ENCODE assay signal across 9 cellular contexts in the genomic region with DNA sequence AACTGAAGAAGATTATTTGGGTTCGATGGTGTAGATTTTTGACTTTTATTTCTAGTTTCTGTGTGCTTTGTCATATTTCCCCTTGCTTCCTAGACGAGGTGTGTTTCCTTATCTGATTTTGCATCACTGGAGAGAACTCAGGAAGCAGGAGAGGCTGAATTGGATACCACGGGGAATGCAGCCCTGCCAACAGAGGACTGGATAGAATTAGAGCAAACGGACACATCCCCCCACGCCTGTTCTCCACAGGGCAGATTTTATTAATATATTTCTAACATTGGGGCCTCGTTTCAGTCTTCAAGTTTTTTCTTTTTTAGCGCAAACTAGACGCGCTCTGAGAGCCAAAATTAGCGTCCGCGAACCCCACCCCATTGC. TPM values are rescaled to one million over a fixed set of nuclear protein-coding genes. Genes with fewer than 3 reads are reported as not detected.
A peak's percentile ranks its signal among the peaks of the same experiment; 100 is the strongest.
DNase-seq lines count a peak whose midpoint lies in the region; ATAC-seq, FAIRE-seq and TF ChIP-seq lines count a peak whose summit lies in the region.
"Had no signal": no experiment of that assay in that cellular context is flagged by ENCODE, and none has a peak within 500 bp of the region (broad histone marks: within the 10 kb centered on the region; RNA-seq: fewer than 3 reads in every experiment).

No MANE protein-coding gene starts in this region.

- H3K9ac ChIP-seq in HUES48 (ENCODE audit: low read depth, low read length) = no peak overlapping the region

- TF ChIP-seq POLR2A in A549 (IDR thresholded peaks at IDR 0.05; ENCODE audit: low read length) = no peak

- no peaks in the 10 kb centered on the region for H3K36me3 Mint-ChIP-seq in MCF 10A (ENCODE audit: insufficient read depth, unreplicated experiment)

- no TSS peak for BruUV-seq in MCF 10A (replicated peaks; lab: Mats Ljungman, UMichigan)

- no peak for TF ChIP-seq CTCF in A549 (IDR thresholded peaks at IDR 0.05)
- TF ChIP-seq CTCF in MCF 10A (IDR thresholded peaks at IDR 0.05; ENCODE audit: unreplicated experiment) = no peak
- TF ChIP-seq CTCF in lower lobe of right lung (IDR thresholded peaks at IDR 0.05) = no peak

- no peaks in the 10 kb centered on the region for H3K27me3 Mint-ChIP-seq in MCF 10A (ENCODE audit: insufficient read depth, unreplicated experiment)

- ATAC-seq in A549 (peak; percentile 2 to 40; a peak in 3 of 6 replicates), lower lobe of right lung (peak; percentile 2 to 19), aorta (ENCODE audit: low FRiP score) (peak; percentile 2)

- DNase-seq in A549 (ENCODE audit: low read depth in 1 of 2, low spot score in 1 of 2) (no peak), MCF 10A (ENCODE audit: unreplicated experiment) (no peak), lower lobe of right lung (no peak), aorta (no peak), NCI-H2107 treated with DMSO at 0.1 percent for 48 hours (lab: John Stamatoyannopoulos, UW; ENCODE audit: unreplicated experiment) (no peak), globus pallidus (ENCODE audit: low spot score) (no peak), glomerular visceral epithelial cell (ENCODE audit: extremely low spot score) (no peak)

- WGBS in A549 (ENCODE audit: missing lambda C conversion rate) = 6% methylated on average over 12 of the region's 12 CpGs
- WGBS in aorta, 2 donors = 5 to 6% methylated on average over 12 of the region's 12 CpGs

- H3K36me3 ChIP-seq in HUES48 (ENCODE audit: control insufficient read depth, insufficient read depth, low read length) (no peaks in the 10 kb centered on the region), lower lobe of right lung (no peaks in the 10 kb centered on the region), aorta (ENCODE audit: control insufficient read depth in 1 of 2, insufficient read depth in 2 of 2, low read length in 1 of 2) (no peaks in the 10 kb centered on the region)

- FAIRE-seq in A549 (lab: Jason Lieb, UNC) = no peak

- H3K4me1 ChIP-seq in A549 (peaks cover 24% of the 10 kb centered on the region), HUES48 (ENCODE audit: control insufficient read depth, insufficient read depth, low read length) (peaks cover 27% of the 10 kb centered on the region), lower lobe of right lung (peaks cover 33% of the 10 kb centered on the region), aorta (ENCODE audit: control insufficient read depth in 1 of 2, insufficient read depth in 2 of 2, low read length in 2 of 2) (peaks cover 0 to 3% of the 10 kb centered on the region in 2 donors)

- CTCF ChIA-PET in A549 (lab: Yijun Ruan, JAX) = interaction anchor here (1.4 kb wide), 1 partner anchor 38 kb away, joined by 9 read pairs; no protein-coding TSS in a partner anchor
- CTCF ChIA-PET in MCF 10A (lab: Yijun Ruan, JAX) = interaction anchor here (0.6 to 1.2 kb wide), 2 partner anchors 43 to 396 kb away, joined by 3 to 4 read pairs; no protein-coding TSS in a partner anchor

- H3K27me3 ChIP-seq in HUES48 (ENCODE audit: control insufficient read depth, insufficient read depth, low read length) (no peaks in the 10 kb centered on the region), lower lobe of right lung (ENCODE audit: low read depth) (no peaks in the 10 kb centered on the region), aorta (ENCODE audit: control insufficient read depth in 1 of 2, insufficient read depth in 2 of 2, low read length in 1 of 2) (no peaks in the 10 kb centered on the region)
- H3K27me3 ChIP-seq: foreskin keratinocyte had no signal

- peaks cover 13% of the 10 kb centered on the region for H3K4me1 Mint-ChIP-seq in MCF 10A (ENCODE audit: insufficient read depth, unreplicated experiment)

- H3K9me3 Mint-ChIP-seq in MCF 10A (ENCODE audit: unreplicated experiment) = no peaks in the 10 kb centered on the region

- H3K4me2 ChIP-seq in A549 = peak overlapping the region; percentile 69

- H3K9me3 ChIP-seq in A549 (no peaks in the 10 kb centered on the region), HUES48 (ENCODE audit: control insufficient read depth, insufficient read depth, low read length) (no peaks in the 10 kb centered on the region), lower lobe of right lung (no peaks in the 10 kb centered on the region), aorta (ENCODE audit: control insufficient read depth, low read length) (no peaks in the 10 kb centered on the region)

- POLR2A ChIA-PET in A549 (lab: Yijun Ruan, JAX) = interaction anchor here (0.6 to 2.4 kb wide), 8 partner anchors 12 to 170 kb away, joined by 3 to 10 read pairs (median 5); no protein-coding TSS in a partner anchor
- POLR2A ChIA-PET in MCF 10A (lab: Yijun Ruan, JAX) = interaction anchor here (0.7 to 3.6 kb wide), 47 partner anchors 8 to 1939 kb away, joined by 3 to 57 read pairs (median 6); partner anchors contain the start of gene NAPG

- H3K27ac Mint-ChIP-seq in MCF 10A (ENCODE audit: low read depth, unreplicated experiment) = peak overlapping the region; percentile 86

- H3K27ac ChIP-seq in A549 = peak overlapping the region; percentile 97 to 98
- H3K27ac ChIP-seq in HUES48 (ENCODE audit: low read depth, low read length) = no peak overlapping the region
- peak overlapping the region; percentile 98 for H3K27ac ChIP-seq in lower lobe of right lung
- peak overlapping the region in 1 of 2 donors; percentile 20 for H3K27ac ChIP-seq in aorta (ENCODE audit: low read depth in 1 of 2, low read length in 2 of 2)

- TF ChIP-seq EP300 in A549 (IDR thresholded peaks at IDR 0.05) = no peak

- peak overlapping the region; percentile 91 for H3K4me3 Mint-ChIP-seq in MCF 10A (ENCODE audit: unreplicated experiment)

- H3K4me3 ChIP-seq in A549 (peak overlapping the region; percentile 93), HUES48 (ENCODE audit: low read depth, low read length) (peak overlapping the region; percentile 84), lower lobe of right lung (peak overlapping the region; percentile 90), aorta (ENCODE audit: low read length in 2 of 2) (peak overlapping the region; percentile 20 to 21)

- intact Hi-C loops in MCF 10A (cut with micrococcal nuclease) (loop anchor here (10.0 kb wide), 3 partner anchors 138 to 298 kb away; partner anchors contain the start of gene PPP4R1), lower lobe of right lung (cut with DNase I) (no loop called here), aorta (cut with DNase I) (loop anchor here in 1 of 2 donors (10.0 kb wide), 1 partner anchor 208 kb away; the partner anchor contains the start of gene RAB31)

- no peak for TF ChIP-seq RAD21 in A549 (conservative IDR thresholded peaks at IDR 0.05 in 1 of 2, IDR thresholded peaks at IDR 0.05 in 1 of 2)

TF ChIP-seq in A549, 52 proteins besides CTCF, POLR2A, EP300 and RAD21:
- no peak for TF ChIP-seq CBX8 (IDR thresholded peaks at IDR 0.05)
- TF ChIP-seq HOXB13 (CRISPR knock-in tag; IDR thresholded peaks at IDR 0.05; ENCODE audit: low read depth) = no peak
- no peak for TF ChIP-seq BHLHE40 (IDR thresholded peaks at IDR 0.05; ENCODE audit: low read depth, low read length)
- no peak for TF ChIP-seq KDM1A (IDR thresholded peaks at IDR 0.05; ENCODE audit: low read depth)
- TF ChIP-seq ZNF302 (CRISPR knock-in tag; IDR thresholded peaks at IDR 0.05) = no peak
- no peak for TF ChIP-seq NPAS2 (CRISPR knock-in tag; IDR thresholded peaks at IDR 0.05; ENCODE audit: borderline replicate concordance)
- no peak for TF ChIP-seq EHF (CRISPR knock-in tag; IDR thresholded peaks at IDR 0.05)
- no peak for TF ChIP-seq HEYL (CRISPR knock-in tag; IDR thresholded peaks at IDR 0.05)
- TF ChIP-seq, protein P1, sequence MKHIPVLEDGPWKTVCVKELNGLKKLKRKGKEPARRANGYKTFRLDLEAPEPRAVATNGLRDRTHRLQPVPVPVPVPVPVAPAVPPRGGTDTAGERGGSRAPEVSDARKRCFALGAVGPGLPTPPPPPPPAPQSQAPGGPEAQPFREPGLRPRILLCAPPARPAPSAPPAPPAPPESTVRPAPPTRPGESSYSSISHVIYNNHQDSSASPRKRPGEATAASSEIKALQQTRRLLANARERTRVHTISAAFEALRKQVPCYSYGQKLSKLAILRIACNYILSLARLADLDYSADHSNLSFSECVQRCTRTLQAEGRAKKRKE (CRISPR knock-in tag; IDR thresholded peaks at IDR 0.05; ENCODE audit: low read depth) = no peak
- no peak for TF ChIP-seq RARB (CRISPR knock-in tag; IDR thresholded peaks at IDR 0.05)
- TF ChIP-seq, protein P2, sequence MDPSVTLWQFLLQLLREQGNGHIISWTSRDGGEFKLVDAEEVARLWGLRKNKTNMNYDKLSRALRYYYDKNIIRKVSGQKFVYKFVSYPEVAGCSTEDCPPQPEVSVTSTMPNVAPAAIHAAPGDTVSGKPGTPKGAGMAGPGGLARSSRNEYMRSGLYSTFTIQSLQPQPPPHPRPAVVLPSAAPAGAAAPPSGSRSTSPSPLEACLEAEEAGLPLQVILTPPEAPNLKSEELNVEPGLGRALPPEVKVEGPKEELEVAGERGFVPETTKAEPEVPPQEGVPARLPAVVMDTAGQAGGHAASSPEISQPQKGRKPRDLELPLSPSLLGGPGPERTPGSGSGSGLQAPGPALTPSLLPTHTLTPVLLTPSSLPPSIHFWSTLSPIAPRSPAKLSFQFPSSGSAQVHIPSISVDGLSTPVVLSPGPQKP (IDR thresholded peaks at IDR 0.05; ENCODE audit: low read depth, low read length) = no peak
- no peak for TF ChIP-seq MAFK (IDR thresholded peaks at IDR 0.05; ENCODE audit: partially characterized antibody)

RNA-seq across cellular contexts. Expression of gene VAPA, which starts 0.7 kb away (rescaled TPM):
- polyA plus RNA-seq in A549 (2011; rRNA removed) (356 and 391 TPM in 2 replicates), A549 (2017; fragmentation: RNase III; extraction: RNeasy Plus Mini Kit Qiagen cat#74134 plus additional on column Dnase treatment) (158 to 166 TPM (median 161 TPM) in 3 replicates), aorta (100 to 1,000 TPM; 119 to 210 TPM)
- 99.8 and 102 TPM in 2 replicates for polyA plus RNA-seq in A549 (2012; cell fraction: cytosol; rRNA removed)
- 37.3 and 47.0 TPM in 2 replicates for polyA plus RNA-seq in A549 (2012; cell fraction: nucleus; rRNA removed)
- 72.5 and 89.1 TPM in 2 replicates for polyA minus RNA-seq in A549 (2011; rRNA and poly(A)+ RNA removed)
- total RNA-seq in MCF 10A (2022) (247 and 286 TPM in 2 replicates), lower lobe of right lung (235 TPM), aorta (100 to 1,000 TPM; 176 to 221 TPM)

RNA-seq across cellular contexts. Expression of gene TXNDC2, which starts 27.4 kb away (rescaled TPM):
- polyA plus RNA-seq in A549 (2011; rRNA removed) = 0.16 TPM in 1 of 2 replicates, not detected in the other
- 0.05 and 0.09 TPM in 2 replicates for polyA plus RNA-seq in A549 (2012; cell fraction: cytosol; rRNA removed)
- 0.12 TPM in 1 of 2 replicates, not detected in the other for polyA plus RNA-seq in A549 (2012; cell fraction: nucleus; rRNA removed)
- polyA plus RNA-seq in A549 (2017; fragmentation: RNase III; extraction: RNeasy Plus Mini Kit Qiagen cat#74134 plus additional on column Dnase treatment) = 0.06 to 0.12 TPM in 2 of 3 replicates, not detected in the other
- polyA minus RNA-seq in A549 (2011; rRNA and poly(A)+ RNA removed) = 0.37 TPM in 1 of 2 replicates, not detected in the other
- total RNA-seq in MCF 10A (2022) = not detected in 2 replicates
- total RNA-seq in lower lobe of right lung = 0.12 TPM
- total RNA-seq in aorta = under 1 TPM; 0.21 to 0.65 TPM
- polyA plus RNA-seq in aorta = not detected
- total RNA-seq: foreskin keratinocyte had no signal

Comparison
In these comparisons a context has a peak if more than half of its experiments do, and no peak if none do; other contexts are left out.
1. H3K4me3 ChIP-seq: peak in every context shown above with its lines; median percentile 93 in A549; 90 in lower lobe of right lung; 84 in HUES48; 20 in aorta.